ENCODE assay signal across 20 cellular contexts in the genomic region with DNA sequence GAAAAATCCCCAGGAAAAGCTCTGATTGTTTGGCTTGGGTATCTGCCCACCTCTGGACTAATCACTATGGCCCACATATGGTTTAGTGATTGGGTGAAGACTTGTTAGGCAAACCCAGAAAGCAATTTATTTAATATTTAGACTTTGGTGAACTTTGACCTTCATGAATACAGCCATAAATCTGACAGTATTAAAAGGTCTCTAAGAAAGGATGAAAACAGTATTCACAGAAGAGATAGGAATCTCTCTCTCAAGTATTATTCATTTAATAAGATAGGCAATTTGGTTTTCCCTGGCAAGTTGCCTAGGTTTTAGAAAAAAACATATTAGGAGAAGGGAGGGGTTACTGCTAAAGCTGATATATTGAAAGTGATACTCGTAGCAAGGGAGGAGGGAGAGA. TPM values are rescaled to one million over a fixed set of nuclear protein-coding genes. Genes with fewer than 3 reads are reported as not detected.
DNase-seq lines count a peak whose midpoint lies in the region; ATAC-seq and TF ChIP-seq lines count a peak whose summit lies in the region.
"Had no signal": no experiment of that assay in that cellular context is flagged by ENCODE, and none has a peak within 500 bp of the region (broad histone marks: within the 10 kb centered on the region; RNA-seq: fewer than 3 reads in every experiment).

No MANE protein-coding gene starts in this region.

- peak; percentile 39 for ATAC-seq in left ventricle myocardium superior
- ATAC-seq in heart left ventricle: no peak
- peak; percentile 67 for ATAC-seq in SK-N-SH treated with all-trans-retinoic acid at 6 μM for 48 hours
- ATAC-seq in GM21717 (IDR thresholded peaks at IDR 0.05; ENCODE audit: unreplicated experiment): no peak
- ATAC-seq: HCT116, Right ventricle myocardium inferior, T-helper 17 cell had no signal

- H3K4me3 ChIP-seq in heart left ventricle: no peak overlapping the region
- no peak overlapping the region for H3K4me3 ChIP-seq in effector memory CD4-positive, alpha-beta T cell (ENCODE audit: insufficient read depth, low read depth, low read length, poor library complexity, severe bottlenecking)
- H3K4me3 ChIP-seq: SJSA1 had no signal

- H3K9me3 ChIP-seq in heart left ventricle: peaks cover 0 to 17% (median 0%) of the 10 kb centered on the region in 12 donors
- H3K9me3 ChIP-seq in effector memory CD4-positive, alpha-beta T cell (ENCODE audit: control insufficient read depth, low read length): no peaks in the 10 kb centered on the region
- H3K9me3 ChIP-seq: SJSA1 had no signal

- no peaks in the 10 kb centered on the region for H3K27me3 ChIP-seq in heart left ventricle
- H3K27me3 ChIP-seq in effector memory CD4-positive, alpha-beta T cell (replicated peaks; ENCODE audit: control insufficient read depth, insufficient read depth, low read length, poor library complexity, severe bottlenecking): no peaks in the 10 kb centered on the region
- H3K27me3 ChIP-seq: SJSA1 had no signal

- intact Hi-C loops in left ventricle myocardium superior (cut with micrococcal nuclease): no loop called here
- intact Hi-C loops in heart left ventricle (cut with DNase I): no loop called here

- H3K36me3 ChIP-seq in heart left ventricle: no peaks in the 10 kb centered on the region
- no peaks in the 10 kb centered on the region for H3K36me3 ChIP-seq in effector memory CD4-positive, alpha-beta T cell (ENCODE audit: control insufficient read depth, insufficient read depth, low read length)
- H3K36me3 ChIP-seq: SJSA1 had no signal

- H3K27ac ChIP-seq in heart left ventricle: no peak overlapping the region
- no peak overlapping the region for H3K27ac ChIP-seq in effector memory CD4-positive, alpha-beta T cell (ENCODE audit: insufficient read depth, low read length, poor library complexity, severe bottlenecking)
- H3K27ac ChIP-seq: SJSA1 had no signal

- WGBS in heart left ventricle, 4 donors: 42 to 67% (median 56%) methylated on average over 1 of the region's 1 CpG

- H3K4me1 ChIP-seq in heart left ventricle: peaks cover 0 to 12% (median 0%) of the 10 kb centered on the region in 12 donors
- no peaks in the 10 kb centered on the region for H3K4me1 ChIP-seq in effector memory CD4-positive, alpha-beta T cell (ENCODE audit: control insufficient read depth, insufficient read depth, low read length, poor library complexity, severe bottlenecking)
- H3K4me1 ChIP-seq: SJSA1 had no signal

- TF ChIP-seq CTCF in heart left ventricle (IDR thresholded peaks at IDR 0.05): no peak

- no peak for DNase-seq in left ventricle myocardium superior
- no peak for DNase-seq in heart left ventricle
- peak; percentile 36 for DNase-seq in NCI-H1105 treated with DMSO at 0.1 percent for 48 hours (lab: John Stamatoyannopoulos, UW)
- DNase-seq in effector memory CD4-positive, alpha-beta T cell: no peak
- no peak for DNase-seq in epidermal melanocyte (ENCODE audit: insufficient read length, low spot score)
- DNase-seq: CD4-positive, CD25-positive, alpha-beta regulatory T cell; DND-41; Karpas-422; NCI-H1092; NCI-H1694; NCI-H2081; NCI-H446; NCI-H526 treated with DMSO at 0.1 percent for 48 hours; OCI-M1; T-helper 17 cell had no signal

- TF ChIP-seq POLR2A in heart left ventricle (IDR thresholded peaks at IDR 0.05): no peak

TF ChIP-seq in SK-N-SH treated with all-trans-retinoic acid at 6 μM for 48 hours, 23 proteins besides CTCF, POLR2A, EP300 and RAD21:
- TF ChIP-seq ZFP3 (CRISPR knock-in tag; IDR thresholded peaks at IDR 0.05) (no peak), CSDC2 (CRISPR knock-in tag; IDR thresholded peaks at IDR 0.05) (no peak), BACH2 (CRISPR knock-in tag; IDR thresholded peaks at IDR 0.05; ENCODE audit: borderline replicate concordance) (no peak), RARB (CRISPR knock-in tag; IDR thresholded peaks at IDR 0.05) (no peak), SNAI2 (CRISPR knock-in tag; IDR thresholded peaks at IDR 0.05) (no peak), OSR1 (CRISPR knock-in tag; IDR thresholded peaks at IDR 0.05) (no peak), ISL1 (CRISPR knock-in tag; IDR thresholded peaks at IDR 0.05) (peak; percentile 89)
- TF ChIP-seq, protein P1, sequence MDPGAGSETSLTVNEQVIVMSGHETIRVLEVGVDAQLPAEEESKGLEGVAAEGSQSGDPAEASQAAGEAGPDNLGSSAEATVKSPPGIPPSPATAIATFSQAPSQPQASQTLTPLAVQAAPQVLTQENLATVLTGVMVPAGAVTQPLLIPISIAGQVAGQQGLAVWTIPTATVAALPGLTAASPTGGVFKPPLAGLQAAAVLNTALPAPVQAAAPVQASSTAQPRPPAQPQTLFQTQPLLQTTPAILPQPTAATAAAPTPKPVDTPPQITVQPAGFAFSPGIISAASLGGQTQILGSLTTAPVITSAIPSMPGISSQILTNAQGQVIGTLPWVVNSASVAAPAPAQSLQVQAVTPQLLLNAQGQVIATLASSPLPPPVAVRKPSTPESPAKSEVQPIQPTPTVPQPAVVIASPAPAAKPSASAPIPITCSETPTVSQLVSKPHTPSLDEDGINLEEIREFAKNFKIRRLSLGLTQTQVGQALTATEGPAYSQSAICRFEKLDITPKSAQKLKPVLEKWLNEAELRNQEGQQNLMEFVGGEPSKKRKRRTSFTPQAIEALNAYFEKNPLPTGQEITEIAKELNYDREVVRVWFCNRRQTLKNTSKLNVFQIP (CRISPR knock-in tag; IDR thresholded peaks at IDR 0.05; ENCODE audit: borderline replicate concordance, low read depth): 0 out of 2 replicates have a peak, but pooled peaks have one; percentile 60
TF ChIP-seq in SK-N-SH treated with all-trans-retinoic acid at 6 μM for 48 hours: peak in this region for 2.

RNA-seq across cellular contexts. Expression of a gene that starts 57.0 kb away (rescaled TPM):
- total RNA-seq in left ventricle myocardium superior (1.4 TPM), heart left ventricle (1 to 10 TPM; 1.3 to 7.3 (median 2.7) TPM)
- polyA plus RNA-seq in heart left ventricle: 1 to 10 TPM in 1 of 2 donors, under 1 TPM in 1; 0.40 to 4.0 TPM

Comparison
In these comparisons a context has a peak if more than half of its experiments do, and no peak if none do; other contexts are left out.
1. ATAC-seq: peak in left ventricle myocardium superior (single experiment) and SK-N-SH treated with all-trans-retinoic acid at 6 μM for 48 hours (single experiment); none in heart left ventricle (0 of 4) and GM21717 (single experiment).